ENCODE assay signal across 8 cellular contexts in the genomic region with DNA sequence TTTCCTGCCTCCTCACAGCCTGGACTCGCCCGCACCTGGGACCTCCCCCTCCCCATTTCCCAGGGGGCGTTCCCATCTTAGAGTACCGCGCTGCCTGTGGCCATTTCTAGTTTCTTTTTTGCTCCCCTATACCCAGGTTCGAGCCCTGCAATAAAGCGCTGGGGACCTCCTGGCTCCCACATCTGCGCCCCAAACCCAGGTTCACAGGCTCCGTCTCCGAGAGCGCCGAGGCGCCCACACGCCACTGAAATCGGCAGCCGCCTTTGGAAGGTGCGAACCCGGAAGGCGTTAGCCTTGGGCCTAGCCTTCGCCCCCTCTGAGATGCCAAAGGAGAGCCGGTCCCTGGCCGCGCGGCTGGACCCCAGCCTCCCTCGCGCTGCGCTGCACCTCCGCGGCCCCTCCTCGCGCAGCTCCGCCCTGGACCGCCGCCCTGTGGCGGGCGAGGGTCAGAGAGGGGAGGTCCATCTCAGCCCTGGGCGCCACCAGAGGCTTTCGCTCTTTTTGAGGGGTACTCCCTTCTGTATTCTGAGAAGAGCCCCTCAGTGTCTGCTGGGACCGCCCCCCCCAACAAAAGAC. TPM values are rescaled to one million over a fixed set of nuclear protein-coding genes. Genes with fewer than 3 reads are reported as not detected.
A peak's percentile ranks its signal among the peaks of the same experiment; 100 is the strongest.
DNase-seq lines count a peak whose midpoint lies in the region; ATAC-seq, FAIRE-seq and TF ChIP-seq lines count a peak whose summit lies in the region.
"Had no signal": no experiment of that assay in that cellular context is flagged by ENCODE, and none has a peak within 500 bp of the region (broad histone marks: within the 10 kb centered on the region; RNA-seq: fewer than 3 reads in every experiment).

No MANE protein-coding gene starts in this region.

- no peak overlapping the region for H3K27ac ChIP-seq in stomach smooth muscle (ENCODE audit: low read length)

- H3K9me3 ChIP-seq in MG63 = no peaks in the 10 kb centered on the region
- H3K9me3 ChIP-seq in stomach smooth muscle (ENCODE audit: control insufficient read depth in 2 of 2, low read length in 2 of 2) = no peaks in the 10 kb centered on the region

- no peak for ATAC-seq in HG03439 (IDR thresholded peaks at IDR 0.05; ENCODE audit: unreplicated experiment)

- no peaks in the 10 kb centered on the region for H3K36me3 ChIP-seq in MG63
- H3K36me3 ChIP-seq in stomach smooth muscle (ENCODE audit: control insufficient read depth in 2 of 2, insufficient read depth in 2 of 2, low read length in 2 of 2) = no peaks in the 10 kb centered on the region

- H3K36me3 Mint-ChIP-seq in chondrocyte (ENCODE audit: low read depth) = no peaks in the 10 kb centered on the region
- no peaks in the 10 kb centered on the region for H3K36me3 Mint-ChIP-seq in mesothelial cell of epicardium

- H3K9me3 Mint-ChIP-seq in chondrocyte (ENCODE audit: low read depth) (no peaks in the 10 kb centered on the region), mesothelial cell of epicardium (no peaks in the 10 kb centered on the region)

- H3K4me3 Mint-ChIP-seq in chondrocyte (ENCODE audit: unreplicated experiment) = peak overlapping the region; percentile 69
- peak overlapping the region; percentile 61 for H3K4me3 Mint-ChIP-seq in mesothelial cell of epicardium

- no peak for FAIRE-seq in GM19239 (lab: Jason Lieb, UNC)

- H3K27me3 Mint-ChIP-seq in chondrocyte (ENCODE audit: low read depth) (peaks cover 3% of the 10 kb centered on the region), mesothelial cell of epicardium (ENCODE audit: low read depth) (peaks cover 80% of the 10 kb centered on the region)

- H3K27me3 ChIP-seq in MG63 (no peaks in the 10 kb centered on the region), stomach smooth muscle (ENCODE audit: control insufficient read depth in 1 of 2, insufficient read depth in 2 of 2, low read length in 2 of 2) (peaks cover 0 to 13% of the 10 kb centered on the region in 2 donors)

- H3K4me3 ChIP-seq in MG63 (peak overlapping the region; percentile 56), stomach smooth muscle (ENCODE audit: low read length in 2 of 2) (peak overlapping the region; percentile 72 to 80)

- H3K4me1 ChIP-seq in stomach smooth muscle (ENCODE audit: control insufficient read depth, insufficient read depth, low read length) = peaks cover 28% of the 10 kb centered on the region

- H3K4me1 Mint-ChIP-seq in chondrocyte (ENCODE audit: low read depth) = peaks cover 10% of the 10 kb centered on the region
- peaks cover 13% of the 10 kb centered on the region for H3K4me1 Mint-ChIP-seq in mesothelial cell of epicardium

- no peak overlapping the region for H3K9ac ChIP-seq in stomach smooth muscle (ENCODE audit: low read length in 2 of 2)

- no peak for TF ChIP-seq CTCF in chondrocyte (IDR thresholded peaks at IDR 0.05)
- no peak for TF ChIP-seq CTCF in mesothelial cell of epicardium (IDR thresholded peaks at IDR 0.05; ENCODE audit: unreplicated experiment)

- H3K27ac Mint-ChIP-seq in chondrocyte (ENCODE audit: unreplicated experiment) (no peak overlapping the region), mesothelial cell of epicardium (no peak overlapping the region)

- DNase-seq in MG63 (no peak), chondrocyte (ENCODE audit: low spot score) (no peak), mesothelial cell of epicardium (ENCODE audit: low spot score in 2 of 2, unreplicated experiment in 2 of 2) (no peak), C1 segment of cervical spinal cord (lab: John Stamatoyannopoulos, UW) (no peak), GM19239 (ENCODE audit: insufficient read length, low spot score) (no peak)
- DNase-seq: activated CD8-positive, alpha-beta memory T cell treated with anti-CD3 and anti-CD28 coated beads for 24 hours had no signal

RNA-seq across cellular contexts. Expression of gene KCNJ12, which starts 1.8 kb away (rescaled TPM):
- total RNA-seq in MG63 (2014; rRNA removed; shearing (Covaris generic); ENCODE audit: low replicate concordance) = 5.2 and 5.6 TPM in 2 replicates
- total RNA-seq in chondrocyte (2.2 to 2.8 TPM (median 2.5 TPM) in 3 replicates), mesothelial cell of epicardium (0.53 to 0.76 TPM (median 0.54 TPM) in 3 replicates)
